12 cellular contexts compared by ENCODE assay signal in genomic region chr17:81863833-81864768, GRCh38. TPM values are rescaled to one million over a fixed set of nuclear protein-coding genes. Genes with fewer than 3 reads are reported as not detected.
DNase-seq lines count a peak whose midpoint lies in the region; ATAC-seq and TF ChIP-seq lines count a peak whose summit lies in the region.
"Had no signal": no experiment of that assay in that cellular context is flagged by ENCODE, and none has a peak within 500 bp of the region (broad histone marks: within the 10 kb centered on the region; RNA-seq: fewer than 3 reads in every experiment).

No MANE protein-coding gene starts in this region.

- peak overlapping the region; percentile 13 for H3K9ac ChIP-seq in skeletal muscle satellite cell (ENCODE audit: low read depth, low read length)

- no peaks in the 10 kb centered on the region for H3K27me3 Mint-ChIP-seq in activated CD4-positive, alpha-beta T cell treated with anti-CD3 and anti-CD28 coated beads, Interleukin-2, amount 10 ng/mL, durations not matched to agents 7 days and 5 days

- no peak overlapping the region for H3K4me3 Mint-ChIP-seq in activated CD4-positive, alpha-beta T cell treated with anti-CD3 and anti-CD28 coated beads, Interleukin-2, amount 10 ng/mL, durations not matched to agents 7 days and 5 days

- H3K9me3 ChIP-seq in skeletal muscle satellite cell (replicated peaks; ENCODE audit: low read length): no peaks in the 10 kb centered on the region
- H3K9me3 ChIP-seq: SJSA1 had no signal

- DNase-seq in activated CD4-positive, alpha-beta T cell treated with anti-CD3 and anti-CD28 coated beads, Interleukin-2, amount 10 ng/mL, durations not matched to agents 7 days and 5 days: no peak
- no peak for DNase-seq in activated CD4-positive, alpha-beta T cell treated with anti-CD3 and anti-CD28 coated beads for 4 hours
- DNase-seq in RWPE1 (ENCODE audit: low spot score) (no peak), epithelial cell of prostate (ENCODE audit: low read depth, low spot score) (no peak), ACHN (no peak), kidney glomerular epithelial cell (lab: John Stamatoyannopoulos, UW) (no peak)
- DNase-seq: effector CD8-positive, alpha-beta T cell; NCI-H2171 had no signal

- no peaks in the 10 kb centered on the region for H3K9me3 Mint-ChIP-seq in activated CD4-positive, alpha-beta T cell treated with anti-CD3 and anti-CD28 coated beads, Interleukin-2, amount 10 ng/mL, durations not matched to agents 7 days and 5 days

- H3K27ac Mint-ChIP-seq in activated CD4-positive, alpha-beta T cell treated with anti-CD3 and anti-CD28 coated beads, Interleukin-2, amount 10 ng/mL, durations not matched to agents 7 days and 5 days: peak overlapping the region; percentile 81

- H3K4me1 ChIP-seq in skeletal muscle satellite cell (ENCODE audit: control insufficient read depth, insufficient read depth, low read length): peaks cover 35% of the 10 kb centered on the region

- no peak for TF ChIP-seq CTCF in RWPE1 (conservative IDR thresholded peaks at IDR 0.05; ENCODE audit: low read depth)

- H3K27me3 ChIP-seq in skeletal muscle satellite cell (ENCODE audit: control insufficient read depth, insufficient read depth, low read length): no peaks in the 10 kb centered on the region
- H3K27me3 ChIP-seq: SJSA1 had no signal

- peak overlapping the region; percentile 34 for H3K4me2 ChIP-seq in skeletal muscle satellite cell (ENCODE audit: low read length)

- in situ Hi-C loops in ACHN (cut with HindIII; ENCODE audit: low pct_ligation_motif_present, low pct_unique_long_range_greater_than_20kb, low sequenced_read_pairs): no loop called here

- CTCF ChIA-PET in activated CD4-positive, alpha-beta T cell treated with anti-CD3 and anti-CD28 coated beads, Interleukin-2, amount 10 ng/mL, durations not matched to agents 7 days and 5 days (lab: Charles Lee): interaction anchor here (0.9 kb wide), 1 partner anchor 95 kb away, joined by 3 read pairs; no protein-coding TSS in a partner anchor
- CTCF ChIA-PET in RWPE1 (lab: Yijun Ruan, JAX): interaction anchor here (0.7 kb wide), 1 partner anchor 1698 kb away, joined by 3 read pairs; no protein-coding TSS in a partner anchor

- no peak overlapping the region for H3K4me3 ChIP-seq in skeletal muscle satellite cell (ENCODE audit: low read length)
- H3K4me3 ChIP-seq: SJSA1 had no signal

- H3K27ac ChIP-seq in RWPE1: peak overlapping the region; percentile 97
- peak overlapping the region; percentile 8 for H3K27ac ChIP-seq in epithelial cell of prostate
- H3K27ac ChIP-seq: SJSA1 had no signal

- ATAC-seq in HG02642 (IDR thresholded peaks at IDR 0.05; ENCODE audit: poor library complexity, unreplicated experiment): no peak
- ATAC-seq: right cardiac atrium had no signal

- peaks cover 44% of the 10 kb centered on the region for H3K4me1 Mint-ChIP-seq in activated CD4-positive, alpha-beta T cell treated with anti-CD3 and anti-CD28 coated beads, Interleukin-2, amount 10 ng/mL, durations not matched to agents 7 days and 5 days

- peaks cover 30% of the 10 kb centered on the region for H3K36me3 Mint-ChIP-seq in activated CD4-positive, alpha-beta T cell treated with anti-CD3 and anti-CD28 coated beads, Interleukin-2, amount 10 ng/mL, durations not matched to agents 7 days and 5 days (ENCODE audit: low read depth)

- POLR2A ChIA-PET in activated CD4-positive, alpha-beta T cell treated with anti-CD3 and anti-CD28 coated beads, Interleukin-2, amount 10 ng/mL, durations not matched to agents 7 days and 5 days (lab: Charles Lee): no interaction called here
- POLR2A ChIA-PET in RWPE1 (lab: Yijun Ruan, JAX; ENCODE audit: low non-redundant PET): no interaction called here

- H3K36me3 ChIP-seq in skeletal muscle satellite cell (ENCODE audit: insufficient read depth, low read length): peaks cover 44% of the 10 kb centered on the region

RNA-seq across cellular contexts. Expression of gene P4HB, which starts 3.8 kb away (rescaled TPM):
- total RNA-seq in activated CD4-positive, alpha-beta T cell treated with anti-CD3 and anti-CD28 coated beads, Interleukin-2, amount 10 ng/mL, durations not matched to agents 7 days and 5 days: 100 to 1,000 TPM; 420 to 499 TPM
- 1,387 and 1,428 TPM in 2 replicates for total RNA-seq in skeletal muscle satellite cell (2012; rRNA removed)

RNA-seq across cellular contexts. Expression of gene ARHGDIA, which starts 7.0 kb away (rescaled TPM):
- total RNA-seq in activated CD4-positive, alpha-beta T cell treated with anti-CD3 and anti-CD28 coated beads, Interleukin-2, amount 10 ng/mL, durations not matched to agents 7 days and 5 days: 100 to 1,000 TPM; 654 to 714 TPM
- 197 and 245 TPM in 2 replicates for total RNA-seq in skeletal muscle satellite cell (2012; rRNA removed)

RNA-seq across cellular contexts. Expression of gene ALYREF, which starts 27.3 kb away (rescaled TPM):
- 100 to 1,000 TPM; 197 to 221 TPM for total RNA-seq in activated CD4-positive, alpha-beta T cell treated with anti-CD3 and anti-CD28 coated beads, Interleukin-2, amount 10 ng/mL, durations not matched to agents 7 days and 5 days
- total RNA-seq in skeletal muscle satellite cell (2012; rRNA removed): 148 and 159 TPM in 2 replicates

RNA-seq across cellular contexts. Expression of gene ANAPC11, which starts 27.4 kb away (rescaled TPM):
- total RNA-seq in activated CD4-positive, alpha-beta T cell treated with anti-CD3 and anti-CD28 coated beads, Interleukin-2, amount 10 ng/mL, durations not matched to agents 7 days and 5 days: 10 to 100 TPM; 83.2 to 96.8 TPM
- 159 and 181 TPM in 2 replicates for total RNA-seq in skeletal muscle satellite cell (2012; rRNA removed)

RNA-seq across cellular contexts. Expression of gene PPP1R27, which starts 29.3 kb away (rescaled TPM):
- not detected for total RNA-seq in activated CD4-positive, alpha-beta T cell treated with anti-CD3 and anti-CD28 coated beads, Interleukin-2, amount 10 ng/mL, durations not matched to agents 7 days and 5 days
- 0.44 TPM in 1 of 2 replicates, not detected in the other for total RNA-seq in skeletal muscle satellite cell (2012; rRNA removed)
- total RNA-seq: SJSA1 had no signal
